ENCODE assay signal across 1 cellular context in genomic region chrX:24150051-24150790, GRCh38.
TF ChIP-seq lines count a peak whose summit lies in the region.

No MANE protein-coding gene starts in this region.

TF ChIP-seq in HepG2, 621 proteins besides CTCF, POLR2A, EP300 and RAD21 (continued from another document and continues in another):
- TF ChIP-seq ZNF652 (CRISPR knock-in tag; IDR thresholded peaks at IDR 0.05; ENCODE audit: borderline replicate concordance, low read depth) (no peak), RCOR2 (CRISPR knock-in tag; IDR thresholded peaks at IDR 0.05) (no peak), ZNF720 (CRISPR knock-in tag; IDR thresholded peaks at IDR 0.05) (no peak), EZH2 (conservative IDR thresholded peaks at IDR 0.05; ENCODE audit: low read depth, low read length) (no peak), CBX5 (CRISPR knock-in tag; IDR thresholded peaks at IDR 0.05; ENCODE audit: borderline replicate concordance) (no peak), MZF1 (CRISPR knock-in tag; IDR thresholded peaks at IDR 0.05; ENCODE audit: borderline replicate concordance) (no peak), ZMYM3 (CRISPR knock-in tag; IDR thresholded peaks at IDR 0.05) (0 out of 2 replicates have a peak, but pooled peaks have one; percentile 25), HCFC1 (IDR thresholded peaks at IDR 0.05; ENCODE audit: low read depth, low read length) (peak; percentile 9; the same call in 1 of the 2 replicates), ZFP36 (IDR thresholded peaks at IDR 0.05; ENCODE audit: borderline replicate concordance, low read depth, low read length, partially characterized antibody) (no peak), MXD3 (CRISPR knock-in tag; IDR thresholded peaks at IDR 0.05) (0 out of 2 replicates have a peak, but pooled peaks have one; percentile 66), HNF1A (IDR thresholded peaks at IDR 0.05; ENCODE audit: low read depth) (no peak), HNF1A (CRISPR knock-in tag; IDR thresholded peaks at IDR 0.05; ENCODE audit: borderline replicate concordance) (no peak; the same call in 1 of the 2 replicates), ZZZ3 (CRISPR knock-in tag; IDR thresholded peaks at IDR 0.05; ENCODE audit: borderline replicate concordance) (no peak), JUND (CRISPR knock-in tag; IDR thresholded peaks at IDR 0.05) (no peak), HMGXB4 (CRISPR knock-in tag; IDR thresholded peaks at IDR 0.05; ENCODE audit: borderline replicate concordance in 1 of 2, low read depth in 1 of 2) (peak; percentile 76 to 85; a peak in 3 of 4 replicates), CREB3 (CRISPR knock-in tag; IDR thresholded peaks at IDR 0.05) (no peak), SMARCE1 (IDR thresholded peaks at IDR 0.05; ENCODE audit: borderline replicate concordance) (no peak), SRF (IDR thresholded peaks at IDR 0.05; ENCODE audit: low read depth, low read length) (no peak), TFAP4 (IDR thresholded peaks at IDR 0.05; ENCODE audit: borderline replicate concordance, low read depth) (peak; percentile 57; the same call in 1 of the 2 replicates), MED8 (CRISPR knock-in tag; IDR thresholded peaks at IDR 0.05; ENCODE audit: insufficient replicate concordance) (no peak), UBTF (CRISPR knock-in tag; IDR thresholded peaks at IDR 0.05) (peak; percentile 81), ZNF574 (CRISPR knock-in tag; IDR thresholded peaks at IDR 0.05) (peak; percentile 72), AKAP8 (CRISPR knock-in tag; IDR thresholded peaks at IDR 0.05) (peak; percentile 66; the same call in 1 of the 2 replicates), TOE1 (CRISPR knock-in tag; IDR thresholded peaks at IDR 0.05) (no peak), PRDM10 (CRISPR knock-in tag; IDR thresholded peaks at IDR 0.05; ENCODE audit: low read depth) (no peak), JUNB (CRISPR knock-in tag; IDR thresholded peaks at IDR 0.05; ENCODE audit: borderline replicate concordance) (no peak), MED13 (CRISPR knock-in tag; IDR thresholded peaks at IDR 0.05) (0 out of 2 replicates have a peak, but pooled peaks have one; percentile 53), GABPA (IDR thresholded peaks at IDR 0.05; ENCODE audit: low read depth, low read length) (no peak), GABPA (CRISPR knock-in tag; IDR thresholded peaks at IDR 0.05; ENCODE audit: low read depth) (peak; percentile 31; the same call in 1 of the 2 replicates), ZNF496 (CRISPR knock-in tag; IDR thresholded peaks at IDR 0.05; ENCODE audit: insufficient replicate concordance) (no peak), BCL6 (CRISPR knock-in tag; IDR thresholded peaks at IDR 0.05) (no peak), ZNF180 (CRISPR knock-in tag; IDR thresholded peaks at IDR 0.05; ENCODE audit: borderline replicate concordance, low read depth) (no peak), ZNF546 (CRISPR knock-in tag; conservative IDR thresholded peaks at IDR 0.05) (no peak), GLI4 (CRISPR knock-in tag; IDR thresholded peaks at IDR 0.05; ENCODE audit: borderline replicate concordance) (no peak), RBM22 (optimal IDR thresholded peaks at IDR 0.05; ENCODE audit: low read length) (no peak)
